In genomic region chr7:100567045-100567730, GRCh38 we compare ENCODE assay signal across 12 cellular contexts. TPM values are rescaled to one million over a fixed set of nuclear protein-coding genes. Genes with fewer than 3 reads are reported as not detected.
A peak's percentile ranks its signal among the peaks of the same experiment; 100 is the strongest.
DNase-seq lines count a peak whose midpoint lies in the region; ATAC-seq and TF ChIP-seq lines count a peak whose summit lies in the region.
"Had no signal": no experiment of that assay in that cellular context is flagged by ENCODE, and none has a peak within 500 bp of the region (broad histone marks: within the 10 kb centered on the region; RNA-seq: fewer than 3 reads in every experiment).

No MANE protein-coding gene starts in this region.

- no peak for ATAC-seq in CD4-positive, CD25-positive, alpha-beta regulatory T cell (ENCODE audit: low read depth in 2 of 2)
- ATAC-seq in activated naive CD8-positive, alpha-beta T cell treated with anti-CD3 and anti-CD28 coated beads, Interleukin-2, amount 50 U/mL, for 24 hours: no peak
- ATAC-seq in naive thymus-derived CD8-positive, alpha-beta T cell: no peak
- no peak for ATAC-seq in activated T-cell treated with anti-CD3 and anti-CD28 coated beads, Interleukin-2, amount 50 U/mL, for 4 hours
- no peak for ATAC-seq in GM21576 (IDR thresholded peaks at IDR 0.05; ENCODE audit: unreplicated experiment)
- no peak for ATAC-seq in GM21717 (IDR thresholded peaks at IDR 0.05; ENCODE audit: unreplicated experiment)

- peaks cover 0 to 50% (median 25%) of the 10 kb centered on the region in 4 donors for H3K4me1 Mint-ChIP-seq in CD4-positive, CD25-positive, alpha-beta regulatory T cell
- H3K4me1 Mint-ChIP-seq in activated naive CD8-positive, alpha-beta T cell treated with anti-CD3 and anti-CD28 coated beads, Interleukin-2, amount 50 U/mL, for 24 hours: peaks cover 37% of the 10 kb centered on the region
- H3K4me1 Mint-ChIP-seq in naive thymus-derived CD8-positive, alpha-beta T cell: peaks cover 25 to 56% (median 54%) of the 10 kb centered on the region in 4 donors
- H3K4me1 Mint-ChIP-seq in activated T-cell treated with anti-CD3 and anti-CD28 coated beads, Interleukin-2, amount 50 U/mL, for 4 hours (ENCODE audit: low read depth): peaks cover 29% of the 10 kb centered on the region

- no peak for TF ChIP-seq CTCF in HEK293 (tag by site-specific recombination; IDR thresholded peaks at IDR 0.05)

- H3K27ac ChIP-seq in CD4-positive, CD25-positive, alpha-beta regulatory T cell (ENCODE audit: insufficient read depth, low read length, poor library complexity, severe bottlenecking): peak overlapping the region; percentile 23
- H3K27ac ChIP-seq in HEK293 (ENCODE audit: extremely low read depth, low read depth, low read length): no peak overlapping the region

- peaks cover 12% of the 10 kb centered on the region for H3K27me3 Mint-ChIP-seq in CD4-positive, CD25-positive, alpha-beta regulatory T cell
- H3K27me3 Mint-ChIP-seq in activated naive CD8-positive, alpha-beta T cell treated with anti-CD3 and anti-CD28 coated beads, Interleukin-2, amount 50 U/mL, for 24 hours: no peaks in the 10 kb centered on the region
- H3K27me3 Mint-ChIP-seq in naive thymus-derived CD8-positive, alpha-beta T cell: no peaks in the 10 kb centered on the region
- H3K27me3 Mint-ChIP-seq in activated T-cell treated with anti-CD3 and anti-CD28 coated beads, Interleukin-2, amount 50 U/mL, for 4 hours (ENCODE audit: low read depth): no peaks in the 10 kb centered on the region

- H3K4me3 ChIP-seq in CD4-positive, CD25-positive, alpha-beta regulatory T cell (ENCODE audit: low read depth, low read length): no peak overlapping the region
- H3K4me3 ChIP-seq in HEK293 (ENCODE audit: low read depth, low read length): no peak overlapping the region

- H3K36me3 ChIP-seq in CD4-positive, CD25-positive, alpha-beta regulatory T cell (ENCODE audit: control insufficient read depth, insufficient read depth, low read length): peaks cover 12% of the 10 kb centered on the region
- peaks cover 0 to 7% of the 10 kb centered on the region in 2 experiments; a peak in 1 of 3 replicates for H3K36me3 ChIP-seq in HEK293 (ENCODE audit: control insufficient read depth in 2 of 2, insufficient read depth in 1 of 2, low read length in 2 of 2)

- no peak for DNase-seq in CD4-positive, CD25-positive, alpha-beta regulatory T cell
- no peak for DNase-seq in activated naive CD8-positive, alpha-beta T cell treated with anti-CD3 and anti-CD28 coated beads, Interleukin-2, amount 50 U/mL, for 24 hours
- DNase-seq in naive thymus-derived CD8-positive, alpha-beta T cell: no peak
- no peak for DNase-seq in kidney tubule cell (ENCODE audit: low spot score)
- DNase-seq in activated T-cell treated with anti-CD3 and anti-CD28 coated beads, Interleukin-2, amount 50 U/mL, for 4 hours: no peak
- DNase-seq: COR-L47, GOT3, midbrain, NCI-H510A had no signal

- peak overlapping the region in 1 of 3 donors; percentile 60 for H3K27ac Mint-ChIP-seq in CD4-positive, CD25-positive, alpha-beta regulatory T cell
- peak overlapping the region; percentile 46 for H3K27ac Mint-ChIP-seq in activated naive CD8-positive, alpha-beta T cell treated with anti-CD3 and anti-CD28 coated beads, Interleukin-2, amount 50 U/mL, for 24 hours
- H3K27ac Mint-ChIP-seq in naive thymus-derived CD8-positive, alpha-beta T cell: peak overlapping the region in 8 of 10 donors; percentile 36 to 87 (median 70)

- CTCF ChIA-PET in HEK293 (lab: Yijun Ruan, JAX): interaction anchor here (0.6 to 3.2 kb wide), 7 partner anchors 8 to 158 kb away, joined by 3 to 14 read pairs (median 5); no protein-coding TSS in a partner anchor

- no peak overlapping the region for H3K4me3 Mint-ChIP-seq in CD4-positive, CD25-positive, alpha-beta regulatory T cell
- H3K4me3 Mint-ChIP-seq in activated naive CD8-positive, alpha-beta T cell treated with anti-CD3 and anti-CD28 coated beads, Interleukin-2, amount 50 U/mL, for 24 hours: no peak overlapping the region
- H3K4me3 Mint-ChIP-seq in naive thymus-derived CD8-positive, alpha-beta T cell: peak overlapping the region in 1 of 10 donors; percentile 30
- no peak overlapping the region for H3K4me3 Mint-ChIP-seq in activated T-cell treated with anti-CD3 and anti-CD28 coated beads, Interleukin-2, amount 50 U/mL, for 4 hours

- no peaks in the 10 kb centered on the region for H3K27me3 ChIP-seq in CD4-positive, CD25-positive, alpha-beta regulatory T cell (ENCODE audit: control insufficient read depth, insufficient read depth, low read length)

- peaks cover 9% of the 10 kb centered on the region for H3K36me3 Mint-ChIP-seq in CD4-positive, CD25-positive, alpha-beta regulatory T cell
- H3K36me3 Mint-ChIP-seq in activated naive CD8-positive, alpha-beta T cell treated with anti-CD3 and anti-CD28 coated beads, Interleukin-2, amount 50 U/mL, for 24 hours (ENCODE audit: low read depth): peaks cover 11% of the 10 kb centered on the region
- peaks cover 0 to 17% (median 6%) of the 10 kb centered on the region in 3 donors for H3K36me3 Mint-ChIP-seq in naive thymus-derived CD8-positive, alpha-beta T cell
- H3K36me3 Mint-ChIP-seq in activated T-cell treated with anti-CD3 and anti-CD28 coated beads, Interleukin-2, amount 50 U/mL, for 4 hours (ENCODE audit: insufficient read depth): peaks cover 3% of the 10 kb centered on the region

- H3K4me1 ChIP-seq in CD4-positive, CD25-positive, alpha-beta regulatory T cell (ENCODE audit: control insufficient read depth, insufficient read depth, low read length, poor library complexity, severe bottlenecking): peaks cover 47% of the 10 kb centered on the region
- peaks cover 2% of the 10 kb centered on the region; the same call in 1 of the 2 replicates for H3K4me1 ChIP-seq in HEK293 (ENCODE audit: control insufficient read depth, insufficient read depth, low read length)

- POLR2A ChIA-PET in HEK293 (lab: Yijun Ruan, JAX): interaction anchor here (4.4 kb wide), 1 partner anchor 19 kb away, joined by 26 read pairs; the partner anchor contains the start of genes FBXO24 and LRCH4
- POLR2A ChIA-PET in naive thymus-derived CD8-positive, alpha-beta T cell (lab: Charles Lee): interaction anchor here (0.8 to 11.9 kb wide), 3 partner anchors 12 to 20 kb away, joined by 3 to 333 read pairs (median 4); partner anchors contain the start of genes FBXO24 and LRCH4

- no peaks in the 10 kb centered on the region for H3K9me3 ChIP-seq in CD4-positive, CD25-positive, alpha-beta regulatory T cell (ENCODE audit: control insufficient read depth in 2 of 2, low read length in 2 of 2)
- no peaks in the 10 kb centered on the region for H3K9me3 ChIP-seq in HEK293 (ENCODE audit: control insufficient read depth, insufficient read depth, low read depth, low read length)

- H3K9me3 Mint-ChIP-seq in CD4-positive, CD25-positive, alpha-beta regulatory T cell: no peaks in the 10 kb centered on the region
- no peaks in the 10 kb centered on the region for H3K9me3 Mint-ChIP-seq in activated naive CD8-positive, alpha-beta T cell treated with anti-CD3 and anti-CD28 coated beads, Interleukin-2, amount 50 U/mL, for 24 hours
- H3K9me3 Mint-ChIP-seq in naive thymus-derived CD8-positive, alpha-beta T cell: no peaks in the 10 kb centered on the region
- no peaks in the 10 kb centered on the region for H3K9me3 Mint-ChIP-seq in activated T-cell treated with anti-CD3 and anti-CD28 coated beads, Interleukin-2, amount 50 U/mL, for 4 hours

TF ChIP-seq in HEK293, 187 proteins besides CTCF, POLR2A, EP300 and RAD21 (continues in another document):
- TF ChIP-seq ZNF560 (tag by site-specific recombination; IDR thresholded peaks at IDR 0.05; ENCODE audit: borderline replicate concordance) (no peak), ZNF169 (tag by site-specific recombination; IDR thresholded peaks at IDR 0.05) (no peak), PRDM1 (tag by site-specific recombination; IDR thresholded peaks at IDR 0.05) (no peak), ZBTB20 (tag by site-specific recombination; IDR thresholded peaks at IDR 0.05) (no peak)

RNA-seq across cellular contexts. Expression of gene SAP25, which starts 6.5 kb away (rescaled TPM):
- 47.4 TPM for total RNA-seq in CD4-positive, CD25-positive, alpha-beta regulatory T cell
- polyA plus RNA-seq in CD4-positive, CD25-positive, alpha-beta regulatory T cell: under 1 TPM in 1 of 4 donors, not detected in 3; 0.47 TPM
- 100 to 1,000 TPM; 102 to 118 TPM for total RNA-seq in naive thymus-derived CD8-positive, alpha-beta T cell
- under 1 TPM in 1 of 3 donors, not detected in 2; 0.42 TPM for polyA plus RNA-seq in naive thymus-derived CD8-positive, alpha-beta T cell
- total RNA-seq in activated T-cell treated with anti-CD3 and anti-CD28 coated beads, Interleukin-2, amount 50 U/mL, for 4 hours: 1 to 10 TPM; 6.2 to 8.1 (median 7.6) TPM

RNA-seq across cellular contexts. Expression of gene LRCH4, which starts 18.7 kb away (rescaled TPM):
- 350 TPM for total RNA-seq in CD4-positive, CD25-positive, alpha-beta regulatory T cell
- polyA plus RNA-seq in CD4-positive, CD25-positive, alpha-beta regulatory T cell: 100 to 1,000 TPM; 115 to 136 (median 126) TPM
- total RNA-seq in naive thymus-derived CD8-positive, alpha-beta T cell: 100 to 1,000 TPM; 447 to 454 TPM
- polyA plus RNA-seq in naive thymus-derived CD8-positive, alpha-beta T cell: 100 to 1,000 TPM; 131 to 180 (median 153) TPM
- total RNA-seq in activated T-cell treated with anti-CD3 and anti-CD28 coated beads, Interleukin-2, amount 50 U/mL, for 4 hours: 10 to 100 TPM; 69.3 to 75.5 (median 73.1) TPM

RNA-seq across cellular contexts. Expression of gene FBXO24, which starts 18.9 kb away (rescaled TPM):
- total RNA-seq in CD4-positive, CD25-positive, alpha-beta regulatory T cell: not detected
- under 1 TPM in 3 of 4 donors, not detected in 1; 0.21 to 0.26 (median 0.22) TPM for polyA plus RNA-seq in CD4-positive, CD25-positive, alpha-beta regulatory T cell
- total RNA-seq in naive thymus-derived CD8-positive, alpha-beta T cell: 1 to 10 TPM; 2.5 to 3.6 TPM
- under 1 TPM; 0.60 to 0.95 (median 0.61) TPM for polyA plus RNA-seq in naive thymus-derived CD8-positive, alpha-beta T cell
- total RNA-seq in activated T-cell treated with anti-CD3 and anti-CD28 coated beads, Interleukin-2, amount 50 U/mL, for 4 hours: under 1 TPM; 0.14 to 0.40 (median 0.34) TPM

RNA-seq across cellular contexts. Expression of gene AGFG2, which starts 28.2 kb away (rescaled TPM):
- total RNA-seq in CD4-positive, CD25-positive, alpha-beta regulatory T cell: 40.8 TPM
- polyA plus RNA-seq in CD4-positive, CD25-positive, alpha-beta regulatory T cell: 10 to 100 TPM; 11.7 to 21.6 (median 16.0) TPM
- total RNA-seq in naive thymus-derived CD8-positive, alpha-beta T cell: 10 to 100 TPM; 19.0 to 22.0 TPM
- polyA plus RNA-seq in naive thymus-derived CD8-positive, alpha-beta T cell: 10 to 100 TPM in 2 of 3 donors, 1 to 10 TPM in 1; 5.8 to 13.6 (median 11.5) TPM
- total RNA-seq in activated T-cell treated with anti-CD3 and anti-CD28 coated beads, Interleukin-2, amount 50 U/mL, for 4 hours: 10 to 100 TPM; 58.6 to 72.0 (median 65.9) TPM

RNA-seq across cellular contexts. Expression of gene PCOLCE, which starts 35.0 kb away (rescaled TPM):
- total RNA-seq in CD4-positive, CD25-positive, alpha-beta regulatory T cell: 2.8 TPM
- 1 to 10 TPM in 1 of 4 donors, under 1 TPM in 2, not detected in 1; 0.23 to 1.5 (median 0.89) TPM for polyA plus RNA-seq in CD4-positive, CD25-positive, alpha-beta regulatory T cell
- 10 to 100 TPM in 1 of 2 experiments, 1 to 10 TPM in 1; 8.3 to 12.5 TPM for total RNA-seq in naive thymus-derived CD8-positive, alpha-beta T cell
- 1 to 10 TPM in 1 of 3 donors, under 1 TPM in 2; 0.25 to 1.3 (median 0.64) TPM for polyA plus RNA-seq in naive thymus-derived CD8-positive, alpha-beta T cell
- 1 to 10 TPM; 1.4 to 3.1 (median 2.0) TPM for total RNA-seq in activated T-cell treated with anti-CD3 and anti-CD28 coated beads, Interleukin-2, amount 50 U/mL, for 4 hours
